ENCODE assay signal across 18 cellular contexts in genomic region chr1:238318294-238318908, GRCh38.
DNase-seq lines count a peak whose midpoint lies in the region; ATAC-seq, FAIRE-seq and TF ChIP-seq lines count a peak whose summit lies in the region.
"Had no signal": no experiment of that assay in that cellular context is flagged by ENCODE, and none has a peak within 500 bp of the region (broad histone marks: within the 10 kb centered on the region; RNA-seq: fewer than 3 reads in every experiment).

No MANE protein-coding gene starts in this region.

- no peak overlapping the region for H3K27ac ChIP-seq in prostate gland
- H3K27ac ChIP-seq: BLaER1 treated with 17β-estradiol and CSF1 and Interleukin-3, amounts not matched to agents 10 nM and 100 nM; HL-60 had no signal

- TF ChIP-seq POLR2A in prostate gland (IDR thresholded peaks at IDR 0.05): no peak

- H3K4me3 ChIP-seq in retinal pigment epithelial cell (ENCODE audit: low read length) (no peak overlapping the region), prostate gland (no peak overlapping the region)
- H3K4me3 ChIP-seq: BLaER1 treated with 17β-estradiol and CSF1 and Interleukin-3, amounts not matched to agents 10 nM and 100 nM had no signal

- DNase-seq in D721Med (ENCODE audit: insufficient read length, low spot score) (no peak), NCI-H69 (lab: John Stamatoyannopoulos, UW) (peak; percentile 53), left lobe of liver (ENCODE audit: low spot score) (no peak), retinal pigment epithelial cell (ENCODE audit: low read depth) (peak; percentile 42), prostate gland (ENCODE audit: low spot score) (no peak), GDM1 (lab: John Stamatoyannopoulos, UW) (no peak)
- DNase-seq in activated CD8-positive, alpha-beta memory T cell treated with anti-CD3 and anti-CD28 coated beads for 24 hours: no peak
- DNase-seq: CD8-positive, alpha-beta T cell; COR-L47; GOT3; H7; HFFc6 had no signal

- H3K27me3 ChIP-seq in prostate gland (replicated peaks; ENCODE audit: insufficient read depth): no peaks in the 10 kb centered on the region
- H3K27me3 ChIP-seq: BLaER1 treated with 17β-estradiol and CSF1 and Interleukin-3, amounts not matched to agents 10 nM and 100 nM had no signal

- WGBS in prostate gland: 50% methylated on average over 3 of the region's 3 CpGs

- intact Hi-C loops in prostate gland (cut with DNase I): no loop called here

- H3K36me3 ChIP-seq in prostate gland: no peaks in the 10 kb centered on the region
- H3K36me3 ChIP-seq: BLaER1 treated with 17β-estradiol and CSF1 and Interleukin-3, amounts not matched to agents 10 nM and 100 nM had no signal

- ATAC-seq in left lobe of liver: peak; percentile 57
- ATAC-seq: CD8-positive, alpha-beta T cell; HCT116 had no signal

- TF ChIP-seq CTCF in D721Med (IDR thresholded peaks at IDR 0.05; ENCODE audit: insufficient read depth, missing control alignments) (no peak), retinal pigment epithelial cell (conservative IDR thresholded peaks at IDR 0.05; ENCODE audit: low read depth, low read length) (no peak), prostate gland (IDR thresholded peaks at IDR 0.05) (no peak)

- H3K4me1 ChIP-seq in prostate gland (replicated peaks): no peaks in the 10 kb centered on the region
- H3K4me1 ChIP-seq: BLaER1 treated with 17β-estradiol and CSF1 and Interleukin-3, amounts not matched to agents 10 nM and 100 nM had no signal

- H3K9me3 ChIP-seq in prostate gland: no peaks in the 10 kb centered on the region

- FAIRE-seq in D721Med (lab: Jason Lieb, UNC): peak; percentile 92
- FAIRE-seq: G401.6, GM12892, HTR-8/SVneo had no signal

Comparison
In these comparisons a context has a peak if more than half of its experiments do, and no peak if none do; other contexts are left out.
1. DNase-seq: peak in NCI-H69 (single experiment) and retinal pigment epithelial cell (single experiment); none in D721Med (single experiment), left lobe of liver (single experiment), activated CD8-positive, alpha-beta memory T cell treated with anti-CD3 and anti-CD28 coated beads for 24 hours (single experiment), prostate gland (single experiment) and GDM1 (single experiment).